ENCODE assay signal across 34 cellular contexts in the genomic region with DNA sequence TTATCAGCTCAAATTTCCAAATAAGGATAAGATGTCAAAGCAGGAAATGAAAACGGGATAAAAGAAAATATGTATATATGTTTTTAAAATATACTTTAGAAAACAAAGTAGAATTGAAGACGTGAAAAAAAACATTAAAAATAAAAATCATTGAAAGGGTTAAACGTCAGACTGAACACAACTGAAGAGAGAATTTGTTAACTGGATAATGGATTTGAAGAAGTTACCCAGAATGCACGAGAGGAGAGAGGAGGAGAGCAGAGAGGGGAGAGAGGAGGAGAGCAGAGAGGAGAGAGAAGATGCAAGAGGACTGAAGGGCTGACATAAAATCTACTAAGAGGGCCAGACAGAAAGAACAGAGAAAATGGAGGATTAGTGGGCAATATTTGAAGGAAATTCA.
DNase-seq lines count a peak whose midpoint lies in the region; ATAC-seq, FAIRE-seq and TF ChIP-seq lines count a peak whose summit lies in the region.
"Had no signal": no experiment of that assay in that cellular context is flagged by ENCODE, and none has a peak within 500 bp of the region (broad histone marks: within the 10 kb centered on the region; RNA-seq: fewer than 3 reads in every experiment).

No MANE protein-coding gene starts in this region.

- H3K79me1 ChIP-seq in mesenchymal stem cell (replicated peaks; ENCODE audit: low read length, poor library complexity, severe bottlenecking), result no peaks in the 10 kb centered on the region

- H3K14ac ChIP-seq in mesenchymal stem cell (ENCODE audit: low read length in 2 of 2), result no peak overlapping the region

- H4K91ac ChIP-seq in mesenchymal stem cell (ENCODE audit: low read length), result no peak overlapping the region

- H2BK15ac ChIP-seq in mesenchymal stem cell (ENCODE audit: low read depth, poor library complexity, severe bottlenecking), result no peak overlapping the region

- DNase-seq in SK-N-SH, result no peak
- no peak for DNase-seq in mesenchymal stem cell
- no peak for DNase-seq in osteoblast (ENCODE audit: insufficient read length, low spot score, missing footprints)
- no peak for DNase-seq in activated CD4-positive, CD25-positive, alpha-beta regulatory T cell treated with anti-CD3 and anti-CD28 coated beads, Interleukin-2, amount 50 U/mL, for 72 hours
- DNase-seq in GM19239 (ENCODE audit: insufficient read length, low spot score), result no peak
- DNase-seq: 8988T; ACHN; AML-193; BE2C; C1 segment of cervical spinal cord; Caco-2; Calu3; CD4-positive, alpha-beta memory T cell; CD4-positive, alpha-beta T cell; CD4-positive, CD25-positive, alpha-beta regulatory T cell; CD8-positive, alpha-beta memory T cell; CD8-positive, alpha-beta T cell; COR-L47; DMS 273 treated with DMSO at 0.1 percent for 48 hours; DMS153; DMS53; DMS79; DMS79 treated with DMSO at 0.1 percent for 48 hours; DND-41 had no signal

- no peak overlapping the region for H4K8ac ChIP-seq in mesenchymal stem cell (ENCODE audit: low read length)

- ATAC-seq in SK-N-SH treated with all-trans-retinoic acid at 6 μM for 48 hours, result no peak
- ATAC-seq in HG02938 (IDR thresholded peaks at IDR 0.05; ENCODE audit: unreplicated experiment), result no peak
- ATAC-seq: A549; CD8-positive, alpha-beta T cell had no signal

- no peaks in the 10 kb centered on the region for H3K27me3 ChIP-seq in SK-N-SH (ENCODE audit: insufficient read depth)
- H3K27me3 ChIP-seq in mesenchymal stem cell (ENCODE audit: control insufficient read depth in 1 of 2, insufficient read depth in 1 of 2, low read length in 2 of 2), result no peaks in the 10 kb centered on the region
- H3K27me3 ChIP-seq in osteoblast (ENCODE audit: insufficient read depth, low read length), result no peaks in the 10 kb centered on the region
- H3K27me3 ChIP-seq: BE2C; BLaER1; BLaER1 treated with 17β-estradiol and CSF1 and Interleukin-3, amounts not matched to agents 10 nM and 100 nM had no signal

- no peak overlapping the region for H3K23ac ChIP-seq in mesenchymal stem cell (ENCODE audit: low read length in 2 of 2)

- POLR2A ChIA-PET in SK-N-SH (lab: Yijun Ruan, JAX), result no interaction called here

- FAIRE-seq in islet of Langerhans (lab: Jason Lieb, UNC) (peak; percentile 38), GM19239 (lab: Jason Lieb, UNC) (no peak)
- FAIRE-seq: A204.1, A549, D721Med had no signal

- H3K36me3 ChIP-seq in SK-N-SH (replicated peaks in 1 of 2; ENCODE audit: control insufficient read depth in 1 of 2, insufficient read depth in 2 of 2, low read length in 1 of 2) (peaks cover 0 to 15% of the 10 kb centered on the region in 2 experiments), mesenchymal stem cell (ENCODE audit: control insufficient read depth in 1 of 2, insufficient read depth in 2 of 2, low read depth in 1 of 2, low read length in 2 of 2) (peaks cover 2 to 22% of the 10 kb centered on the region in 2 experiments), osteoblast (ENCODE audit: insufficient read depth, low read length) (no peaks in the 10 kb centered on the region)
- H3K36me3 ChIP-seq: BE2C had no signal

- TF ChIP-seq CTCF in SK-N-SH (IDR thresholded peaks at IDR 0.05) (no peak), osteoblast (IDR thresholded peaks at IDR 0.05; ENCODE audit: extremely low read depth, low read depth, low read length) (no peak)

- H4K20me1 ChIP-seq in SK-N-SH (ENCODE audit: insufficient read depth), result no peaks in the 10 kb centered on the region
- no peaks in the 10 kb centered on the region for H4K20me1 ChIP-seq in osteoblast (ENCODE audit: insufficient read depth, low read length)
- H4K20me1 ChIP-seq: BLaER1; BLaER1 treated with 17β-estradiol and CSF1 and Interleukin-3, amounts not matched to agents 10 nM and 100 nM had no signal

- H3K18ac ChIP-seq in mesenchymal stem cell (ENCODE audit: low read depth in 1 of 2, low read length in 2 of 2), result no peak overlapping the region

- H3K4me3 ChIP-seq in SK-N-SH (ENCODE audit: low read depth in 2 of 2, low read length in 1 of 2) (no peak overlapping the region), mesenchymal stem cell (ENCODE audit: insufficient read depth in 1 of 2, low read depth in 1 of 2, low read length in 2 of 2) (no peak overlapping the region), osteoblast (ENCODE audit: insufficient read depth, low read length) (no peak overlapping the region)
- H3K4me3 ChIP-seq: A549; BLaER1; BLaER1 treated with 17β-estradiol and CSF1 and Interleukin-3, amounts not matched to agents 10 nM and 100 nM had no signal

- no peak overlapping the region for H2AFZ ChIP-seq in SK-N-SH (ENCODE audit: low read depth)
- no peak overlapping the region for H2AFZ ChIP-seq in mesenchymal stem cell (ENCODE audit: low read depth, low read length)
- no peak overlapping the region for H2AFZ ChIP-seq in osteoblast (ENCODE audit: low read length)

- no peak for TF ChIP-seq EP300 in SK-N-SH (IDR thresholded peaks at IDR 0.05; ENCODE audit: borderline replicate concordance in 1 of 2, low read depth in 1 of 2, low read length in 1 of 2)

- H3K9ac ChIP-seq in SK-N-SH (no peak overlapping the region), mesenchymal stem cell (ENCODE audit: low read length) (no peak overlapping the region)
- H3K9ac ChIP-seq: BLaER1; BLaER1 treated with 17β-estradiol and CSF1 and Interleukin-3, amounts not matched to agents 10 nM and 100 nM had no signal

- TF ChIP-seq RAD21 in SK-N-SH (IDR thresholded peaks at IDR 0.05; ENCODE audit: low read length), result no peak

- no peak overlapping the region for H3K4ac ChIP-seq in mesenchymal stem cell (ENCODE audit: low read depth in 1 of 2, low read length in 2 of 2)

- H3K4me1 ChIP-seq in SK-N-SH (ENCODE audit: control insufficient read depth in 1 of 2, insufficient read depth in 2 of 2, low read depth in 1 of 2, low read length in 1 of 2) (no peaks in the 10 kb centered on the region), mesenchymal stem cell (ENCODE audit: control insufficient read depth, insufficient read depth, low read depth, low read length) (peaks cover 9% of the 10 kb centered on the region), osteoblast (ENCODE audit: insufficient read depth, low read length) (peaks cover 26% of the 10 kb centered on the region)
- H3K4me1 ChIP-seq: BE2C, Caco-2 had no signal

- no peaks in the 10 kb centered on the region for H3K9me2 ChIP-seq in SK-N-SH

- H3K27ac ChIP-seq in SK-N-SH (ENCODE audit: low read depth in 2 of 2, low read length in 1 of 2) (no peak overlapping the region), mesenchymal stem cell (ENCODE audit: low read length, poor library complexity, severe bottlenecking) (peak overlapping the region; percentile 19), osteoblast (ENCODE audit: low read depth, low read length) (peak overlapping the region; percentile 23)
- H3K27ac ChIP-seq: 22Rv1; BLaER1; BLaER1 treated with 17β-estradiol and CSF1 and Interleukin-3, amounts not matched to agents 10 nM and 100 nM; C4-2B had no signal

- WGBS in SK-N-SH (ENCODE audit: low lambda C conversion rate), result 79% methylated on average over 4 of the region's 4 CpGs
- WGBS in mesenchymal stem cell, result 96% methylated on average over 3 of the region's 4 CpGs

- no peak overlapping the region for H2BK5ac ChIP-seq in mesenchymal stem cell (ENCODE audit: low read depth, low read length, poor library complexity, severe bottlenecking)

- CTCF ChIA-PET in SK-N-SH (lab: Yijun Ruan, JAX), result no interaction called here

- no peaks in the 10 kb centered on the region for H3K79me2 ChIP-seq in SK-N-SH (ENCODE audit: insufficient read depth)
- H3K79me2 ChIP-seq in osteoblast (ENCODE audit: insufficient read depth, low read length), result no peaks in the 10 kb centered on the region

- H3K4me2 ChIP-seq in SK-N-SH, result no peak overlapping the region
- H3K4me2 ChIP-seq in mesenchymal stem cell (ENCODE audit: low read length, poor library complexity, severe bottlenecking), result no peak overlapping the region
- H3K4me2 ChIP-seq in osteoblast (ENCODE audit: insufficient read depth, low read length), result no peak overlapping the region
- H3K4me2 ChIP-seq: A549; BLaER1; BLaER1 treated with 17β-estradiol and CSF1 and Interleukin-3, amounts not matched to agents 10 nM and 100 nM had no signal

- no peak overlapping the region for H2BK12ac ChIP-seq in mesenchymal stem cell (ENCODE audit: low read length in 2 of 2)

- H2BK120ac ChIP-seq in mesenchymal stem cell (ENCODE audit: low read depth, low read length), result no peak overlapping the region

- H3K9me3 ChIP-seq in SK-N-SH (peaks cover 3% of the 10 kb centered on the region; the same call in 1 of the 2 replicates), mesenchymal stem cell (ENCODE audit: control insufficient read depth, low read length) (peaks cover 47% of the 10 kb centered on the region), osteoblast (ENCODE audit: low read depth, low read length) (peaks cover 1% of the 10 kb centered on the region)
- H3K9me3 ChIP-seq: A549, BE2C had no signal

- no peaks in the 10 kb centered on the region for H3F3A ChIP-seq in SK-N-SH (replicated peaks; ENCODE audit: insufficient read depth)

- no peak overlapping the region for H2AK5ac ChIP-seq in mesenchymal stem cell (ENCODE audit: low read length, severe bottlenecking)

TF ChIP-seq in SK-N-SH treated with all-trans-retinoic acid at 6 μM for 48 hours, 23 proteins besides CTCF, POLR2A, EP300 and RAD21 (continues in another document):
- TF ChIP-seq, protein P1, sequence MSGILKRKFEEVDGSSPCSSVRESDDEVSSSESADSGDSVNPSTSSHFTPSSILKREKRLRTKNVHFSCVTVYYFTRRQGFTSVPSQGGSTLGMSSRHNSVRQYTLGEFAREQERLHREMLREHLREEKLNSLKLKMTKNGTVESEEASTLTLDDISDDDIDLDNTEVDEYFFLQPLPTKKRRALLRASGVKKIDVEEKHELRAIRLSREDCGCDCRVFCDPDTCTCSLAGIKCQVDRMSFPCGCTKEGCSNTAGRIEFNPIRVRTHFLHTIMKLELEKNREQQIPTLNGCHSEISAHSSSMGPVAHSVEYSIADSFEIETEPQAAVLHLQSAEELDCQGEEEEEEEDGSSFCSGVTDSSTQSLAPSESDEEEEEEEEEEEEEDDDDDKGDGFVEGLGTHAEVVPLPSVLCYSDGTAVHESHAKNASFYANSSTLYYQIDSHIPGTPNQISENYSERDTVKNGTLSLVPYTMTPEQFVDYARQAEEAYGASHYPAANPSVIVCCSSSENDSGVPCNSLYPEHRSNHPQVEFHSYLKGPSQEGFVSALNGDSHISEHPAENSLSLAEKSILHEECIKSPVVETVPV (CRISPR knock-in tag; IDR thresholded peaks at IDR 0.05), result no peak

TF ChIP-seq in SK-N-SH, 30 proteins besides CTCF, POLR2A, EP300 and RAD21 (continues in another document):
- no peak for TF ChIP-seq NFIC (IDR thresholded peaks at IDR 0.05; ENCODE audit: borderline replicate concordance)
- no peak for TF ChIP-seq ELF1 (IDR thresholded peaks at IDR 0.05)
- no peak for TF ChIP-seq JUND (IDR thresholded peaks at IDR 0.05)
- TF ChIP-seq USF1 (IDR thresholded peaks at IDR 0.05; ENCODE audit: borderline replicate concordance, low read depth), result no peak
- no peak for TF ChIP-seq GABPA (IDR thresholded peaks at IDR 0.05; ENCODE audit: low read depth)

Comparison
In these comparisons a context has a peak if more than half of its experiments do, and no peak if none do; other contexts are left out.
1. H3K27ac ChIP-seq: peak in mesenchymal stem cell (single experiment) and osteoblast (single experiment); none in SK-N-SH (0 of 2).